In genomic region chr1:234988536-234988935, GRCh38 we compare ENCODE assay signal across 15 cellular contexts.
DNase-seq lines count a peak whose midpoint lies in the region; ATAC-seq and TF ChIP-seq lines count a peak whose summit lies in the region.
"Had no signal": no experiment of that assay in that cellular context is flagged by ENCODE, and none has a peak within 500 bp of the region (broad histone marks: within the 10 kb centered on the region; RNA-seq: fewer than 3 reads in every experiment).

No MANE protein-coding gene starts in this region.

- H3K4me3 Mint-ChIP-seq in activated B cell treated with CpG ODN at 0.5 μM for 24 hours, result no peak overlapping the region
- H3K4me3 Mint-ChIP-seq: CD8-positive, alpha-beta memory T cell; immature natural killer cell had no signal

- H3K9me3 Mint-ChIP-seq in activated B cell treated with CpG ODN at 0.5 μM for 24 hours, result no peaks in the 10 kb centered on the region
- H3K9me3 Mint-ChIP-seq: CD8-positive, alpha-beta memory T cell; immature natural killer cell had no signal

- H3K4me1 Mint-ChIP-seq in activated B cell treated with CpG ODN at 0.5 μM for 24 hours, result peaks cover 58% of the 10 kb centered on the region

- H3K4me3 ChIP-seq in HUES64 (ENCODE audit: low read length) (no peak overlapping the region), skeletal muscle tissue (ENCODE audit: low read length in 3 of 3) (no peak overlapping the region)

- H3K36me3 ChIP-seq in HUES64 (ENCODE audit: insufficient read depth, low read length) (no peaks in the 10 kb centered on the region), skeletal muscle tissue (ENCODE audit: control insufficient read depth in 3 of 3, insufficient read depth in 3 of 3, low read length in 3 of 3) (no peaks in the 10 kb centered on the region)
- H3K36me3 ChIP-seq: WERI-Rb-1 had no signal

- no peaks in the 10 kb centered on the region for H3K36me3 Mint-ChIP-seq in activated B cell treated with CpG ODN at 0.5 μM for 24 hours (ENCODE audit: low read depth)
- H3K36me3 Mint-ChIP-seq: CD8-positive, alpha-beta memory T cell; immature natural killer cell had no signal

- peak overlapping the region; percentile 85 for H3K27ac Mint-ChIP-seq in activated B cell treated with CpG ODN at 0.5 μM for 24 hours
- H3K27ac Mint-ChIP-seq: immature natural killer cell had no signal

- H3K9ac ChIP-seq in HUES64 (ENCODE audit: low read depth, low read length), result no peak overlapping the region
- no peak overlapping the region for H3K9ac ChIP-seq in skeletal muscle tissue (ENCODE audit: low read depth in 1 of 3, low read length in 3 of 3)

- peaks cover 33% of the 10 kb centered on the region for H3K4me1 ChIP-seq in HUES64 (ENCODE audit: insufficient read depth, low read length)
- H3K4me1 ChIP-seq in foreskin keratinocyte, result peaks cover 16% of the 10 kb centered on the region
- peaks cover 20 to 26% (median 24%) of the 10 kb centered on the region in 3 donors for H3K4me1 ChIP-seq in skeletal muscle tissue (ENCODE audit: control insufficient read depth in 3 of 3, insufficient read depth in 3 of 3, low read length in 3 of 3)

- POLR2A ChIA-PET in activated B cell treated with CpG ODN at 0.5 μM for 24 hours (lab: Charles Lee) (interaction anchor here (0.6 to 5.3 kb wide), 8 partner anchors 10 to 379 kb away, joined by 3 to 35 read pairs (median 4); no protein-coding TSS in a partner anchor), GM10248 (lab: Yijun Ruan, JAX) (no interaction called here)

- ATAC-seq in activated B cell treated with CpG ODN at 0.5 μM for 24 hours (ENCODE audit: low read depth) (no peak), foreskin keratinocyte (no peak), GM19395 (IDR thresholded peaks at IDR 0.05; ENCODE audit: unreplicated experiment) (no peak)

- CTCF ChIA-PET in activated B cell treated with CpG ODN at 0.5 μM for 24 hours (lab: Charles Lee) (interaction anchor here (1.4 kb wide), 1 partner anchor 95 kb away, joined by 3 read pairs; no protein-coding TSS in a partner anchor), GM10248 (lab: Yijun Ruan, JAX) (interaction anchor here (1.0 to 3.0 kb wide), 12 partner anchors 8 to 95 kb away, joined by 3 to 9 read pairs (median 5); no protein-coding TSS in a partner anchor)

- no peak for DNase-seq in activated B cell treated with CpG ODN at 0.5 μM for 24 hours
- DNase-seq in foreskin keratinocyte, result no peak
- DNase-seq in central memory CD4-positive, alpha-beta T cell, result no peak
- no peak for DNase-seq in GM10248 (ENCODE audit: extremely low spot score)
- DNase-seq in NCI-H2081 (lab: John Stamatoyannopoulos, UW), result no peak
- DNase-seq: CD8-positive, alpha-beta memory T cell; immature natural killer cell; NCI-H1105; NCI-H524 treated with DMSO at 0.1 percent for 48 hours; SHP77; stimulated activated naive CD4-positive, alpha-beta T cell had no signal

- H3K27ac ChIP-seq in HUES64 (ENCODE audit: low read depth, low read length) (0 out of 2 replicates have a peak overlapping the region, but pooled peaks have one; percentile 9), foreskin keratinocyte (peak overlapping the region; percentile 54), skeletal muscle tissue (ENCODE audit: low read depth, low read length) (peak overlapping the region; percentile 84)
- H3K27ac ChIP-seq: WERI-Rb-1 had no signal

- intact Hi-C loops in activated B cell treated with CpG ODN at 0.5 μM for 24 hours (cut with micrococcal nuclease), result no loop called here

- H3K9me3 ChIP-seq in HUES64 (ENCODE audit: insufficient read depth, low read depth, low read length), result no peaks in the 10 kb centered on the region
- no peaks in the 10 kb centered on the region for H3K9me3 ChIP-seq in skeletal muscle tissue (ENCODE audit: control insufficient read depth in 3 of 3, low read length in 3 of 3)

- no peaks in the 10 kb centered on the region for H3K27me3 Mint-ChIP-seq in activated B cell treated with CpG ODN at 0.5 μM for 24 hours
- H3K27me3 Mint-ChIP-seq: CD8-positive, alpha-beta memory T cell had no signal

- WGBS in HUES64, result 97% methylated on average over 4 of the region's 4 CpGs

- H3K27me3 ChIP-seq in HUES64 (ENCODE audit: insufficient read depth, low read length) (no peaks in the 10 kb centered on the region), foreskin keratinocyte (no peaks in the 10 kb centered on the region), skeletal muscle tissue (ENCODE audit: control insufficient read depth in 3 of 3, insufficient read depth in 3 of 3, low read length in 3 of 3) (no peaks in the 10 kb centered on the region)

- TF ChIP-seq CTCF in activated B cell treated with CpG ODN at 0.5 μM for 24 hours (IDR thresholded peaks at IDR 0.05) (no peak), foreskin keratinocyte (conservative IDR thresholded peaks at IDR 0.05) (no peak), GM10248 (IDR thresholded peaks at IDR 0.05; ENCODE audit: control extremely low read depth, extremely low read depth, low read depth, missing control alignments) (no peak)

Comparison
In these comparisons a context has a peak if more than half of its experiments do, and no peak if none do; other contexts are left out.
1. H3K27ac ChIP-seq: peak in every context shown above with its lines; median percentile 84 in skeletal muscle tissue; 54 in foreskin keratinocyte; 9 in HUES64.